ENCODE assay signal across 8 cellular contexts in the genomic region with DNA sequence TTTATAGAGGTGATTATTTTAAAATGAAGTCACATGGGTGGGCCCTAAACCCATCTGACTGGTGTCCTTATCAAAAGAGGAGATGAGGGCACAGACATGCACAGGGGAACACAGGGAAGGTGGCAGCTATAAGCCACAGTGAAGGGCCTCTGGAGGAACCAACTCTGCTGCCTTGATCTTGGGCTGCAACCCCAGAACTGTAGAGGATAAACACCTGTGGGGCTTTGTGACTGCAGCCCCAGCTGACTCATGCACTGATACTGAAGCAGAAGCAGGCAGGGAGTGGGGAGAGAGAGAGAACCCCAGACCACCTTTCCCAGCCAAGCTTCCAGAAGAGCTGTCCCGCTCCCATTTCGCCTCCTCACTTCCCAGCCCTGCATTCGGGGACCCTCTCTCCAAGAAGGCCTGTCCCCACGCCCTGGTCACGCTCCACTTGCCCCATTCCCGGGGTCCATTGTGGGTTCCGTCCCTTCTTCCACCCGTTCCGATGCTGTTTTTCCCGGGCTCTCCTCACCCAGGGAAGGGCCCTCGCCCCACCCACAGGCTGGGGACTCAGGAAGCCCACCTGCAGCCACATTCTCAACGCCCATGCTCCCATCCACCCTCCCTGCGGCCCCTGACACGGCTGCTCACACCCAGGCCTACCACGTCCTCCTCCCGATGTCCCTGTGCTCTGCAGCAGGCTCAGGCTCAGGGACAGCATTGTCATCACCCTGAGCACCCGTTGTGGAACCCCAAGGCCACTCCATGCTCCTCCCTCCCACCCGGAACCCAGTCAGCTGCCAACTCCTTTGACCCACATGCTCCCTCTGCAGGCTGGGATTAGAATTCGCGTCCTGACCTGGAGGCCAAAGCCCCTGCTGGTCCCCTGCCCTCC.
DNase-seq lines count a peak whose midpoint lies in the region; ATAC-seq, FAIRE-seq and TF ChIP-seq lines count a peak whose summit lies in the region.

No MANE protein-coding gene starts in this region.

- H3K36me3 Mint-ChIP-seq in activated CD8-positive, alpha-beta T cell treated with anti-CD3 and anti-CD28 coated beads for 36 hours (ENCODE audit: low read depth) = no peaks in the 10 kb centered on the region
- H3K36me3 Mint-ChIP-seq in activated T-helper 17 cell treated with anti-CD3 and anti-CD28 coated beads, Interleukin-2, amount 50 U/mL, for 72 hours (ENCODE audit: low read depth) = no peaks in the 10 kb centered on the region

- H3K4me1 ChIP-seq in kidney (ENCODE audit: control insufficient read depth in 1 of 2, insufficient read depth in 1 of 2, low read depth in 1 of 2, low read length in 2 of 2) = peaks cover 0 to 2% of the 10 kb centered on the region in 2 donors

- no peak overlapping the region for H3K9ac ChIP-seq in kidney (ENCODE audit: low read length in 2 of 2)

- no peak overlapping the region for H3K4me3 ChIP-seq in kidney (ENCODE audit: low read length in 2 of 2)

- intact Hi-C loops in activated CD8-positive, alpha-beta T cell treated with anti-CD3 and anti-CD28 coated beads for 36 hours (cut with micrococcal nuclease) = no loop called here
- intact Hi-C loops in kidney (cut with DNase I) = no loop called here

- no peak for ATAC-seq in activated CD8-positive, alpha-beta T cell treated with anti-CD3 and anti-CD28 coated beads for 36 hours
- no peak for ATAC-seq in HG02678 (IDR thresholded peaks at IDR 0.05; ENCODE audit: unreplicated experiment)
- ATAC-seq in activated T-helper 17 cell treated with anti-CD3 and anti-CD28 coated beads, Interleukin-2, amount 50 U/mL, for 72 hours (replicated peaks) = no peak

- POLR2A ChIA-PET in activated CD8-positive, alpha-beta T cell treated with anti-CD3 and anti-CD28 coated beads for 36 hours (lab: Charles Lee) = no interaction called here

- no peaks in the 10 kb centered on the region for H3K9me3 ChIP-seq in kidney (ENCODE audit: control insufficient read depth in 1 of 2, low read length in 2 of 2)

- no peak overlapping the region for H3K4me3 Mint-ChIP-seq in activated CD8-positive, alpha-beta T cell treated with anti-CD3 and anti-CD28 coated beads for 36 hours
- H3K4me3 Mint-ChIP-seq in activated T-helper 17 cell treated with anti-CD3 and anti-CD28 coated beads, Interleukin-2, amount 50 U/mL, for 72 hours = no peak overlapping the region

- H3K9me3 Mint-ChIP-seq in activated CD8-positive, alpha-beta T cell treated with anti-CD3 and anti-CD28 coated beads for 36 hours = no peaks in the 10 kb centered on the region
- H3K9me3 Mint-ChIP-seq in activated T-helper 17 cell treated with anti-CD3 and anti-CD28 coated beads, Interleukin-2, amount 50 U/mL, for 72 hours = no peaks in the 10 kb centered on the region

- H3K27ac ChIP-seq in kidney (ENCODE audit: low read depth in 2 of 2, low read length in 2 of 2) = no peak overlapping the region

- DNase-seq in NCI-H2029 treated with DMSO at 0.1 percent for 48 hours (lab: John Stamatoyannopoulos, UW) = peak; percentile 23
- no peak for DNase-seq in NCI-H2029 (lab: John Stamatoyannopoulos, UW)
- DNase-seq in HuH-7 (ENCODE audit: low spot score) = peak; percentile 98
- peak; percentile 10 for DNase-seq in activated CD8-positive, alpha-beta T cell treated with anti-CD3 and anti-CD28 coated beads for 36 hours
- peak; percentile 45 for DNase-seq in kidney
- DNase-seq in T-helper 9 cell = no peak

- no peak overlapping the region for H3K27ac Mint-ChIP-seq in activated CD8-positive, alpha-beta T cell treated with anti-CD3 and anti-CD28 coated beads for 36 hours
- H3K27ac Mint-ChIP-seq in activated T-helper 17 cell treated with anti-CD3 and anti-CD28 coated beads, Interleukin-2, amount 50 U/mL, for 72 hours = no peak overlapping the region

- CTCF ChIA-PET in activated CD8-positive, alpha-beta T cell treated with anti-CD3 and anti-CD28 coated beads for 36 hours (lab: Charles Lee) = no interaction called here

- no peak for FAIRE-seq in kidney (lab: Jason Lieb, UNC)

- TF ChIP-seq CTCF in activated CD8-positive, alpha-beta T cell treated with anti-CD3 and anti-CD28 coated beads for 36 hours (IDR thresholded peaks at IDR 0.05) = peak; percentile 46
- TF ChIP-seq CTCF in kidney (IDR thresholded peaks at IDR 0.05; ENCODE audit: borderline replicate concordance, extremely low read depth, insufficient read depth) = peak; percentile 44

- no peaks in the 10 kb centered on the region for H3K4me1 Mint-ChIP-seq in activated CD8-positive, alpha-beta T cell treated with anti-CD3 and anti-CD28 coated beads for 36 hours (ENCODE audit: low read depth)
- peaks cover 5% of the 10 kb centered on the region for H3K4me1 Mint-ChIP-seq in activated T-helper 17 cell treated with anti-CD3 and anti-CD28 coated beads, Interleukin-2, amount 50 U/mL, for 72 hours

- peaks cover 3% of the 10 kb centered on the region for H3K27me3 Mint-ChIP-seq in activated CD8-positive, alpha-beta T cell treated with anti-CD3 and anti-CD28 coated beads for 36 hours
- peaks cover 30% of the 10 kb centered on the region for H3K27me3 Mint-ChIP-seq in activated T-helper 17 cell treated with anti-CD3 and anti-CD28 coated beads, Interleukin-2, amount 50 U/mL, for 72 hours

- H3K36me3 ChIP-seq in kidney (ENCODE audit: control insufficient read depth in 1 of 2, insufficient read depth in 2 of 2, low read length in 2 of 2) = no peaks in the 10 kb centered on the region

Comparison
In these comparisons a context has a peak if more than half of its experiments do, and no peak if none do; other contexts are left out.
1. DNase-seq: peak in NCI-H2029 treated with DMSO at 0.1 percent for 48 hours (single experiment), HuH-7 (single experiment), activated CD8-positive, alpha-beta T cell treated with anti-CD3 and anti-CD28 coated beads for 36 hours (single experiment) and kidney (single experiment); none in NCI-H2029 (single experiment) and T-helper 9 cell (single experiment).